In the genomic region with DNA sequence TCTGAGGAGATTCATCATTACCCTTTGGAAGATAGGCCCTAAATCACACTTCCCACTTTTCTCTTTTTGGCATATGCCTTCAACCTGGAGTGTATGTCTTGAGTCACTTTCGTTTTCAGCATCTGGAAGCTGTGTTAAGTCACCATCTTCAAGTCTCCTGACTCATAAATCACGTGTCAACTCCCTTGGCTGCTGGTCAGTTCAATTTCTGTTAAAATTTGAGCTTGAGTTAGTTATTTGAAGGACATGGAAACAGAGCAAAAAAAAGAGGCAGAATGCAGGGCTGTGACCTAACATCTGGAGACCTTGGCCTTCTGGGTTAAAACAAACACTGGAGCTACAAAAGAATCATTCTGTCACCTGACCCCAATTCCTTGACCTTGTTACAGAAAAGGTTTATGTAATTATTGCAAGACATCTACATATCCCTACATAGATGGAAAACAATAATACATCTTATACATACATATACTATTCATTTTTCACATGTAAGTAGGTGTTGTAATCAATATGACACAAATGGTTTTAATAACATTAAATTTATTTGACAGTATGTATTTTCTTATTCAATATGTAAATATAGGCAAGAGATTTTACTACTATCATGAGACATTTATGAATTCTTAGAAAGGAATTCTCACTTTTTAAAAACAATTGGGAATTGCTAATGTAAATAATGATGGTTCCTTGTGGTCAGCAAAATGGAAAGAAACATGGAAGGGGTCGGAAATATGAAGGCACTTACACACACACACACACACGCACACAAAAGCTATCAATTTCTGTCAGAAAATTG, we compare ENCODE assay signal across 10 cellular contexts.
DNase-seq lines count a peak whose midpoint lies in the region; ATAC-seq and TF ChIP-seq lines count a peak whose summit lies in the region.
"Had no signal": no experiment of that assay in that cellular context is flagged by ENCODE, and none has a peak within 500 bp of the region (broad histone marks: within the 10 kb centered on the region; RNA-seq: fewer than 3 reads in every experiment).

No MANE protein-coding gene starts in this region.

- no peak for TF ChIP-seq POLR2A in GM18505 (IDR thresholded peaks at IDR 0.05; ENCODE audit: borderline replicate concordance, extremely low read depth, insufficient read depth, insufficient read length)

- no peak overlapping the region for H3K9ac ChIP-seq in endodermal cell (ENCODE audit: extremely low read depth, low read length, poor library complexity, severe bottlenecking)

- no peaks in the 10 kb centered on the region for H3K9me3 ChIP-seq in endodermal cell (ENCODE audit: control insufficient read depth, low read length)

- H3K4me1 Mint-ChIP-seq in progenitor cell of endocrine pancreas (ENCODE audit: low read depth) (peaks cover 28% of the 10 kb centered on the region), type B pancreatic cell (ENCODE audit: unreplicated experiment) (peaks cover 29% of the 10 kb centered on the region), endodermal cell (peaks cover 13% of the 10 kb centered on the region)

- H3K4me3 Mint-ChIP-seq in progenitor cell of endocrine pancreas (ENCODE audit: low read depth): no peak overlapping the region
- H3K4me3 Mint-ChIP-seq in type B pancreatic cell: no peak overlapping the region
- no peak overlapping the region for H3K4me3 Mint-ChIP-seq in endodermal cell

- TF ChIP-seq CTCF in fibroblast of pulmonary artery (IDR thresholded peaks at IDR 0.05; ENCODE audit: low read length, missing control alignments) (no peak), progenitor cell of endocrine pancreas (IDR thresholded peaks at IDR 0.05; ENCODE audit: unreplicated experiment) (no peak), type B pancreatic cell (conservative IDR thresholded peaks at IDR 0.05) (no peak), endodermal cell (conservative IDR thresholded peaks at IDR 0.05) (no peak)

- peak; percentile 72 for DNase-seq in OCI-M1 (lab: John Stamatoyannopoulos, UW)
- peak; percentile 80 for DNase-seq in fibroblast of pulmonary artery (ENCODE audit: low read depth)
- DNase-seq in progenitor cell of endocrine pancreas (ENCODE audit: low spot score, unreplicated experiment): no peak
- DNase-seq in DMS79 (lab: John Stamatoyannopoulos, UW): no peak
- DNase-seq in type B pancreatic cell (ENCODE audit: extremely low spot score, unreplicated experiment): no peak
- no peak for DNase-seq in endodermal cell
- no peak for DNase-seq in HuH-7.5 (ENCODE audit: low spot score)
- DNase-seq: stimulated activated CD4-positive, alpha-beta T cell treated with anti-CD3 and anti-CD28 coated beads, Interleukin-4, amount 100 ng/mL, for 24 hours had no signal

- no peaks in the 10 kb centered on the region for H3K36me3 ChIP-seq in endodermal cell (ENCODE audit: control insufficient read depth, insufficient read depth, low read length)

- no peaks in the 10 kb centered on the region for H3K36me3 Mint-ChIP-seq in progenitor cell of endocrine pancreas (ENCODE audit: insufficient read depth)
- H3K36me3 Mint-ChIP-seq in type B pancreatic cell: no peaks in the 10 kb centered on the region
- H3K36me3 Mint-ChIP-seq in endodermal cell (ENCODE audit: low read depth): no peaks in the 10 kb centered on the region
- H3K36me3 Mint-ChIP-seq: activated naive CD4-positive, alpha-beta T cell treated with anti-CD3 and anti-CD28 coated beads, Interleukin-2, amount 50 U/mL, for 72 hours had no signal

- H3K4me3 ChIP-seq in fibroblast of pulmonary artery (replicated peaks; ENCODE audit: low read depth, low read length) (no peak overlapping the region), endodermal cell (ENCODE audit: low read length) (no peak overlapping the region)

- 83 to 92% methylated on average over 1 to 4 of the region's 4 CpGs for WGBS in endodermal cell (ENCODE audit: insufficient coverage in 1 of 2, insufficient read length in 1 of 2), 2 experiments

- H3K27me3 ChIP-seq in endodermal cell (ENCODE audit: control insufficient read depth, insufficient read depth, low read length, poor library complexity, severe bottlenecking): no peaks in the 10 kb centered on the region

- no peak overlapping the region for H3K27ac ChIP-seq in endodermal cell (ENCODE audit: low read depth, low read length)

- H3K27me3 Mint-ChIP-seq in progenitor cell of endocrine pancreas: no peaks in the 10 kb centered on the region
- no peaks in the 10 kb centered on the region for H3K27me3 Mint-ChIP-seq in type B pancreatic cell
- no peaks in the 10 kb centered on the region for H3K27me3 Mint-ChIP-seq in endodermal cell (ENCODE audit: insufficient read depth)

- H3K4me1 ChIP-seq in endodermal cell (ENCODE audit: control insufficient read depth, insufficient read depth, low read length): no peaks in the 10 kb centered on the region

- peak overlapping the region; percentile 59 for H3K27ac Mint-ChIP-seq in progenitor cell of endocrine pancreas
- no peak overlapping the region for H3K27ac Mint-ChIP-seq in type B pancreatic cell
- H3K27ac Mint-ChIP-seq in endodermal cell: no peak overlapping the region
- H3K27ac Mint-ChIP-seq: activated naive CD4-positive, alpha-beta T cell treated with anti-CD3 and anti-CD28 coated beads, Interleukin-2, amount 50 U/mL, for 72 hours had no signal

- peak; percentile 48 for ATAC-seq in GM18505 (IDR thresholded peaks at IDR 0.05; ENCODE audit: unreplicated experiment)
- ATAC-seq: activated naive CD4-positive, alpha-beta T cell treated with anti-CD3 and anti-CD28 coated beads, Interleukin-2, amount 50 U/mL, for 72 hours had no signal

- H3K9me3 Mint-ChIP-seq in progenitor cell of endocrine pancreas (ENCODE audit: low read depth): no peaks in the 10 kb centered on the region
- H3K9me3 Mint-ChIP-seq in type B pancreatic cell: no peaks in the 10 kb centered on the region
- no peaks in the 10 kb centered on the region for H3K9me3 Mint-ChIP-seq in endodermal cell

Comparison
In these comparisons a context has a peak if more than half of its experiments do, and no peak if none do; other contexts are left out.
1. DNase-seq: peak in OCI-M1 (single experiment) and fibroblast of pulmonary artery (single experiment); none in progenitor cell of endocrine pancreas (single experiment), DMS79 (single experiment), type B pancreatic cell (single experiment), endodermal cell (single experiment) and HuH-7.5 (single experiment).